Comparison of ENCODE assay signal across 1 cellular context in the genomic region with DNA sequence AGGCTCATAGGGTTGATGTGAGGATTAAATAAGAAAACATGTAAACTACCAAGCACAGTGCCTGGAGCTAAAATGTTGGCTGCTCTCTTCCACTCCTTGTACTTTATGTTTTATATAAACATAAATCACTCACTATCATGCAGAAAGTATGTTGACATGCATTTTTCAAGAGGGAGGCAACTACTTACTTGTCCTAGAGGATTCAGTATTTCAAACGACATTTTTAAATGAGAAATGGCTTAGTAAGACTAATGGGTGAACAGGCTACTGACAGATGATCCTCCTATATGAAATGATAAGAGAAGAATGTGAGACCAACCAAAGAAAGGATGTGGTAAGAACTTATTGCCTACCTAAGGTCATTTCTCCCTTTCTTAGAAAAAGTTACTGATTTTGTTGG.
TF ChIP-seq lines count a peak whose summit lies in the region.

No MANE protein-coding gene starts in this region.

TF ChIP-seq in IMR-90, 13 proteins besides CTCF, POLR2A, EP300 and RAD21:
- TF ChIP-seq MAFK (IDR thresholded peaks at IDR 0.05; ENCODE audit: low read depth, low read length): no peak
- TF ChIP-seq FOS (IDR thresholded peaks at IDR 0.05; ENCODE audit: low read depth, low read length): no peak
- no peak for TF ChIP-seq CEBPB (IDR thresholded peaks at IDR 0.05; ENCODE audit: low read depth, low read length)
- no peak for TF ChIP-seq RCOR1 (IDR thresholded peaks at IDR 0.05; ENCODE audit: insufficient replicate concordance, low read length)
- TF ChIP-seq SMC3 (IDR thresholded peaks at IDR 0.05; ENCODE audit: low read depth, low read length): no peak
- no peak for TF ChIP-seq USF2 (IDR thresholded peaks at IDR 0.05; ENCODE audit: low read depth, low read length)
